In genomic region chr19:13861392-13861713, GRCh38 we compare ENCODE assay signal across 8 cellular contexts. TPM values are rescaled to one million over a fixed set of nuclear protein-coding genes. Genes with fewer than 3 reads are reported as not detected.
DNase-seq lines count a peak whose midpoint lies in the region; ATAC-seq and TF ChIP-seq lines count a peak whose summit lies in the region.

No MANE protein-coding gene starts in this region.

- no peaks in the 10 kb centered on the region for H3K9me3 Mint-ChIP-seq in activated T-cell treated with anti-CD3 and anti-CD28 coated beads, Interleukin-2, amount 50 U/mL, for 4 hours

- H3K9me3 ChIP-seq in HUES48 (ENCODE audit: control insufficient read depth, insufficient read depth, low read length) (no peaks in the 10 kb centered on the region), osteoblast (ENCODE audit: low read depth, low read length) (no peaks in the 10 kb centered on the region)

- H3K4me2 ChIP-seq in osteoblast (ENCODE audit: insufficient read depth, low read length): peak overlapping the region; percentile 82

- H3K9ac ChIP-seq in HUES48 (ENCODE audit: low read depth, low read length): 0 out of 2 replicates have a peak overlapping the region, but pooled peaks have one; percentile 4

- H4K20me1 ChIP-seq in osteoblast (ENCODE audit: insufficient read depth, low read length): peaks cover 3% of the 10 kb centered on the region

- peaks cover 39% of the 10 kb centered on the region for H3K4me1 Mint-ChIP-seq in activated T-cell treated with anti-CD3 and anti-CD28 coated beads, Interleukin-2, amount 50 U/mL, for 4 hours (ENCODE audit: low read depth)

- peak overlapping the region; percentile 93 for H3K4me3 Mint-ChIP-seq in activated T-cell treated with anti-CD3 and anti-CD28 coated beads, Interleukin-2, amount 50 U/mL, for 4 hours

- peak; percentile 12 to 18 for ATAC-seq in activated T-cell treated with anti-CD3 and anti-CD28 coated beads, Interleukin-2, amount 50 U/mL, for 4 hours

- H3K4me3 ChIP-seq in HUES48 (ENCODE audit: low read depth, low read length) (no peak overlapping the region), osteoblast (ENCODE audit: insufficient read depth, low read length) (peak overlapping the region; percentile 71)

- H2AFZ ChIP-seq in osteoblast (ENCODE audit: low read length): peak overlapping the region; percentile 74

- H3K27me3 ChIP-seq in HUES48 (ENCODE audit: control insufficient read depth, insufficient read depth, low read length) (peaks cover 29% of the 10 kb centered on the region), osteoblast (ENCODE audit: insufficient read depth, low read length) (peaks cover 5% of the 10 kb centered on the region)

- no peaks in the 10 kb centered on the region for H3K79me2 ChIP-seq in osteoblast (ENCODE audit: insufficient read depth, low read length)

- TF ChIP-seq CTCF in osteoblast (IDR thresholded peaks at IDR 0.05; ENCODE audit: extremely low read depth, low read depth, low read length): no peak

- H3K4me1 ChIP-seq in HUES48 (ENCODE audit: control insufficient read depth, insufficient read depth, low read length) (peaks cover 7% of the 10 kb centered on the region), osteoblast (ENCODE audit: insufficient read depth, low read length) (peaks cover 9% of the 10 kb centered on the region)

- H3K36me3 ChIP-seq in HUES48 (ENCODE audit: control insufficient read depth, insufficient read depth, low read length) (no peaks in the 10 kb centered on the region), osteoblast (ENCODE audit: insufficient read depth, low read length) (no peaks in the 10 kb centered on the region)

- DNase-seq in activated T-cell treated with anti-CD3 and anti-CD28 coated beads, Interleukin-2, amount 50 U/mL, for 4 hours: no peak
- DNase-seq in activated T-cell treated with anti-CD3 and anti-CD28 coated beads for 4 hours: no peak
- DNase-seq in effector CD8-positive, alpha-beta T cell (lab: John Stamatoyannopoulos, UW): peak; percentile 44
- no peak for DNase-seq in osteoblast (ENCODE audit: insufficient read length, low spot score, missing footprints)
- DNase-seq in 8988T: no peak
- no peak for DNase-seq in NCI-H748 (lab: John Stamatoyannopoulos, UW; ENCODE audit: unreplicated experiment)
- no peak for DNase-seq in iPS-NIHi11 (ENCODE audit: low spot score)

- H3K27ac ChIP-seq in HUES48 (ENCODE audit: low read depth, low read length) (no peak overlapping the region), osteoblast (ENCODE audit: low read depth, low read length) (peak overlapping the region; percentile 79)

- H3K27me3 Mint-ChIP-seq in activated T-cell treated with anti-CD3 and anti-CD28 coated beads, Interleukin-2, amount 50 U/mL, for 4 hours (ENCODE audit: low read depth): peaks cover 17% of the 10 kb centered on the region

- no peaks in the 10 kb centered on the region for H3K36me3 Mint-ChIP-seq in activated T-cell treated with anti-CD3 and anti-CD28 coated beads, Interleukin-2, amount 50 U/mL, for 4 hours (ENCODE audit: insufficient read depth)

RNA-seq across cellular contexts. Expression of gene NANOS3, which starts 15.6 kb away (rescaled TPM):
- under 1 TPM in 1 of 3 donors, not detected in 2; 0.52 TPM for total RNA-seq in activated T-cell treated with anti-CD3 and anti-CD28 coated beads, Interleukin-2, amount 50 U/mL, for 4 hours
- total RNA-seq in osteoblast: 0.59 TPM in 1 of 2 replicates, not detected in the other

RNA-seq across cellular contexts. Expression of gene BRME1, which starts 44.6 kb away (rescaled TPM):
- 1 to 10 TPM; 7.3 to 9.3 (median 8.9) TPM for total RNA-seq in activated T-cell treated with anti-CD3 and anti-CD28 coated beads, Interleukin-2, amount 50 U/mL, for 4 hours
- total RNA-seq in osteoblast: 0.59 and 0.72 TPM in 2 replicates

RNA-seq across cellular contexts. Expression of gene CC2D1A, which starts 44.6 kb away (rescaled TPM):
- 10 to 100 TPM; 34.1 to 40.2 (median 39.6) TPM for total RNA-seq in activated T-cell treated with anti-CD3 and anti-CD28 coated beads, Interleukin-2, amount 50 U/mL, for 4 hours
- 19.2 and 22.4 TPM in 2 replicates for total RNA-seq in osteoblast
